ENCODE assay signal across 9 cellular contexts in genomic region chr6:29975561-29975907, GRCh38. TPM values are rescaled to one million over a fixed set of nuclear protein-coding genes. Genes with fewer than 3 reads are reported as not detected.
A peak's percentile ranks its signal among the peaks of the same experiment; 100 is the strongest.
DNase-seq lines count a peak whose midpoint lies in the region; ATAC-seq, FAIRE-seq and TF ChIP-seq lines count a peak whose summit lies in the region.
"Had no signal": no experiment of that assay in that cellular context is flagged by ENCODE, and none has a peak within 500 bp of the region (broad histone marks: within the 10 kb centered on the region; RNA-seq: fewer than 3 reads in every experiment).

No MANE protein-coding gene starts in this region.

- H2BK15ac ChIP-seq in IMR-90 (ENCODE audit: low read depth, low read length) = no peak overlapping the region

- H3K4me1 Mint-ChIP-seq in activated naive CD8-positive, alpha-beta T cell treated with anti-CD3 and anti-CD28 coated beads, Interleukin-2, amount 50 U/mL, for 24 hours = peaks cover 31% of the 10 kb centered on the region
- peaks cover 55% of the 10 kb centered on the region for H3K4me1 Mint-ChIP-seq in stimulated activated effector memory CD8-positive, alpha-beta T cell treated with anti-CD3 and anti-CD28 coated beads, Interleukin-12 subunit alpha, Interleukin-12 subunit beta, amount 100 ng/mL, for 72 hours

- H2AFZ ChIP-seq in IMR-90 (replicated peaks; ENCODE audit: low read length, poor library complexity) = peak overlapping the region; percentile 63

- peaks cover 61% of the 10 kb centered on the region for H3K27me3 Mint-ChIP-seq in activated naive CD8-positive, alpha-beta T cell treated with anti-CD3 and anti-CD28 coated beads, Interleukin-2, amount 50 U/mL, for 24 hours

- H3K27ac ChIP-seq in IMR-90 (ENCODE audit: insufficient read depth, low read length) (no peak overlapping the region), right lobe of liver (no peak overlapping the region)
- H3K27ac ChIP-seq: WERI-Rb-1 had no signal

- TF ChIP-seq CTCF in IMR-90 (conservative IDR thresholded peaks at IDR 0.05; ENCODE audit: low read depth, low read length) (no peak), right lobe of liver (IDR thresholded peaks at IDR 0.05) (no peak), mucosa of descending colon (IDR thresholded peaks at IDR 0.05) (no peak)

- ATAC-seq in IMR-90 (ENCODE audit: low read depth) (no peak), right lobe of liver (no peak), mucosa of descending colon (no peak)
- ATAC-seq in activated naive CD8-positive, alpha-beta T cell treated with anti-CD3 and anti-CD28 coated beads, Interleukin-2, amount 50 U/mL, for 24 hours = no peak
- ATAC-seq in stimulated activated effector memory CD8-positive, alpha-beta T cell treated with anti-CD3 and anti-CD28 coated beads, Interleukin-12 subunit alpha, Interleukin-12 subunit beta, amount 100 ng/mL, for 72 hours = no peak

- H3K27me3 ChIP-seq in IMR-90 (ENCODE audit: control insufficient read depth, insufficient read depth, low read length) (peaks cover 15% of the 10 kb centered on the region), right lobe of liver (no peaks in the 10 kb centered on the region)

- no peaks in the 10 kb centered on the region for H4K20me1 ChIP-seq in IMR-90 (ENCODE audit: insufficient read depth, low read length)

- no peak overlapping the region for H2AK9ac ChIP-seq in IMR-90 (replicated peaks; ENCODE audit: low read depth, low read length, poor library complexity)

- POLR2A ChIA-PET in IMR-90 (lab: Charles Lee; ENCODE audit: unreplicated experiment) = no interaction called here

- no peak for TF ChIP-seq RAD21 in IMR-90 (IDR thresholded peaks at IDR 0.05; ENCODE audit: low read length)

- intact Hi-C loops in IMR-90 (cut with micrococcal nuclease) (no loop called here), right lobe of liver (cut with DNase I) (no loop called here), mucosa of descending colon (cut with DNase I, micrococcal nuclease) (no loop called here)

- 0 out of 2 replicates have a peak overlapping the region, but pooled peaks have one; percentile 50 for H2AK5ac ChIP-seq in IMR-90 (ENCODE audit: low read depth, low read length)

- CTCF ChIA-PET in IMR-90 (lab: Yijun Ruan, JAX) = no interaction called here

- H3K4me3 ChIP-seq in IMR-90 (ENCODE audit: insufficient read depth, low read depth, low read length) (no peak overlapping the region; the same call in 1 of the 2 replicates), right lobe of liver (peak overlapping the region in 2 of 3 donors; percentile 58 to 61), mucosa of descending colon (no peak overlapping the region)

- H3K14ac ChIP-seq in IMR-90 (replicated peaks; ENCODE audit: low read depth, low read length) = no peak overlapping the region; the same call in 1 of the 2 replicates

- H3K4me1 ChIP-seq in IMR-90 (ENCODE audit: control insufficient read depth, insufficient read depth, low read length) (no peaks in the 10 kb centered on the region; the same call in 1 of the 2 replicates), right lobe of liver (peaks cover 0 to 12% (median 5%) of the 10 kb centered on the region in 4 donors), mucosa of descending colon (ENCODE audit: low read depth) (peaks cover 10% of the 10 kb centered on the region)

- peak overlapping the region; percentile 42; the same call in 1 of the 2 replicates for H3K4me2 ChIP-seq in IMR-90 (ENCODE audit: low read depth, low read length)

- H3K9me3 ChIP-seq in IMR-90 (ENCODE audit: control insufficient read depth, insufficient read depth, low read length) = no peaks in the 10 kb centered on the region
- no peaks in the 10 kb centered on the region for H3K9me3 ChIP-seq in right lobe of liver
- H3K9me3 ChIP-seq in mucosa of descending colon = no peaks in the 10 kb centered on the region

- H2BK20ac ChIP-seq in IMR-90 (ENCODE audit: low read depth, low read length) = no peak overlapping the region

- H3K4me3 Mint-ChIP-seq in activated naive CD8-positive, alpha-beta T cell treated with anti-CD3 and anti-CD28 coated beads, Interleukin-2, amount 50 U/mL, for 24 hours = peak overlapping the region; percentile 80
- H3K4me3 Mint-ChIP-seq in stimulated activated effector memory CD8-positive, alpha-beta T cell treated with anti-CD3 and anti-CD28 coated beads, Interleukin-12 subunit alpha, Interleukin-12 subunit beta, amount 100 ng/mL, for 72 hours = peak overlapping the region; percentile 84

- H3K27ac Mint-ChIP-seq in activated naive CD8-positive, alpha-beta T cell treated with anti-CD3 and anti-CD28 coated beads, Interleukin-2, amount 50 U/mL, for 24 hours = no peak overlapping the region
- no peak overlapping the region for H3K27ac Mint-ChIP-seq in stimulated activated effector memory CD8-positive, alpha-beta T cell treated with anti-CD3 and anti-CD28 coated beads, Interleukin-12 subunit alpha, Interleukin-12 subunit beta, amount 100 ng/mL, for 72 hours

- H2BK5ac ChIP-seq in IMR-90 (ENCODE audit: low read depth, low read length, poor library complexity, severe bottlenecking) = no peak overlapping the region

- H2BK120ac ChIP-seq in IMR-90 (ENCODE audit: low read depth, low read length) = no peak overlapping the region

- peaks cover 2% of the 10 kb centered on the region; the same call in 1 of the 2 replicates for H3K9me1 ChIP-seq in IMR-90 (ENCODE audit: insufficient read depth, low read length)

- no peaks in the 10 kb centered on the region for H3K9me3 Mint-ChIP-seq in activated naive CD8-positive, alpha-beta T cell treated with anti-CD3 and anti-CD28 coated beads, Interleukin-2, amount 50 U/mL, for 24 hours
- H3K9me3 Mint-ChIP-seq in stimulated activated effector memory CD8-positive, alpha-beta T cell treated with anti-CD3 and anti-CD28 coated beads, Interleukin-12 subunit alpha, Interleukin-12 subunit beta, amount 100 ng/mL, for 72 hours = no peaks in the 10 kb centered on the region

- no TSS peak for BruUV-seq in IMR-90 (replicated peaks; lab: Mats Ljungman, UMichigan)

- H3K4ac ChIP-seq in IMR-90 (ENCODE audit: low read depth, low read length) = no peak overlapping the region

- H3K9ac ChIP-seq in IMR-90 (ENCODE audit: low read depth, low read length) = no peak overlapping the region

- 23% methylated on average over 6 of the region's 25 CpGs; no CpG with 5 or more reads in 1 of the 2 experiments for WGBS in IMR-90 (ENCODE audit: extremely low coverage in 2 of 2, insufficient read length in 1 of 2), 2 experiments
- 33% methylated on average over 18 of the region's 25 CpGs for WGBS in right lobe of liver (ENCODE audit: insufficient coverage, low coverage, low lambda C conversion rate, missing lambda C conversion rate)

- H3K56ac ChIP-seq in IMR-90 (ENCODE audit: extremely low read depth, insufficient read depth, low read length) = no peak overlapping the region

- no peak for TF ChIP-seq POLR2A in IMR-90 (IDR thresholded peaks at IDR 0.05; ENCODE audit: low read depth, low read length)
- no peak for TF ChIP-seq POLR2A in right lobe of liver (IDR thresholded peaks at IDR 0.05)
- no peak for TF ChIP-seq POLR2A in GM12892 (IDR thresholded peaks at IDR 0.05; ENCODE audit: low read depth, low read length)

- H3K18ac ChIP-seq in IMR-90 (ENCODE audit: low read depth, low read length) = no peak overlapping the region

- H4K8ac ChIP-seq in IMR-90 (ENCODE audit: low read depth in 2 of 2, low read length in 2 of 2) = no peak overlapping the region

- no peaks in the 10 kb centered on the region for H3K36me3 Mint-ChIP-seq in activated naive CD8-positive, alpha-beta T cell treated with anti-CD3 and anti-CD28 coated beads, Interleukin-2, amount 50 U/mL, for 24 hours (ENCODE audit: low read depth)
- H3K36me3 Mint-ChIP-seq in stimulated activated effector memory CD8-positive, alpha-beta T cell treated with anti-CD3 and anti-CD28 coated beads, Interleukin-12 subunit alpha, Interleukin-12 subunit beta, amount 100 ng/mL, for 72 hours = no peaks in the 10 kb centered on the region

- H3K23ac ChIP-seq in IMR-90 (ENCODE audit: low read depth, low read length) = peak overlapping the region; percentile 45

- no peaks in the 10 kb centered on the region; a peak in 1 of 4 replicates for H3K79me1 ChIP-seq in IMR-90 (ENCODE audit: low read depth in 1 of 2, low read length in 2 of 2)

- H3K36me3 ChIP-seq in IMR-90 (ENCODE audit: control insufficient read depth, insufficient read depth, low read length) (no peaks in the 10 kb centered on the region), right lobe of liver (no peaks in the 10 kb centered on the region), mucosa of descending colon (ENCODE audit: low read depth) (no peaks in the 10 kb centered on the region)
- H3K36me3 ChIP-seq: WERI-Rb-1 had no signal

- DNase-seq in IMR-90 (no peak), right lobe of liver (no peak), NCI-H2196 treated with DMSO at 0.1 percent for 48 hours (lab: John Stamatoyannopoulos, UW; ENCODE audit: unreplicated experiment) (no peak), GM12892 (ENCODE audit: insufficient read length) (no peak), mucosa of descending colon (no peak)
- no peak for DNase-seq in activated naive CD8-positive, alpha-beta T cell treated with anti-CD3 and anti-CD28 coated beads, Interleukin-2, amount 50 U/mL, for 24 hours
- DNase-seq in stimulated activated effector memory CD8-positive, alpha-beta T cell treated with anti-CD3 and anti-CD28 coated beads, Interleukin-12 subunit alpha, Interleukin-12 subunit beta, amount 100 ng/mL, for 72 hours (ENCODE audit: low spot score in 2 of 2) = no peak
- DNase-seq: islet precursor cell, WERI-Rb-1 had no signal

- in situ Hi-C loops in IMR-90 (cut with MboI; ENCODE audit: low sequenced_read_pairs) = no loop called here

- no peak overlapping the region for H4K5ac ChIP-seq in IMR-90 (ENCODE audit: low read depth, low read length)

- H4K91ac ChIP-seq in IMR-90 (ENCODE audit: insufficient read depth, low read depth, low read length) = no peak overlapping the region

- no peak for FAIRE-seq in GM12892 (lab: Jason Lieb, UNC)

- dilution Hi-C loops in IMR-90 (cut with HindIII; ENCODE audit: low sequenced_read_pairs, unreplicated experiment) = no loop called here

TF ChIP-seq in IMR-90, 13 proteins besides CTCF, POLR2A, EP300 and RAD21 (continues in another document):
- TF ChIP-seq CEBPB (IDR thresholded peaks at IDR 0.05; ENCODE audit: low read depth, low read length) = no peak
- no peak for TF ChIP-seq USF2 (IDR thresholded peaks at IDR 0.05; ENCODE audit: low read depth, low read length)
- TF ChIP-seq RFX5 (IDR thresholded peaks at IDR 0.05; ENCODE audit: low read depth, low read length) = no peak

RNA-seq across cellular contexts. Expression of gene HLA-A, which starts 33.2 kb away (rescaled TPM):
- total RNA-seq in IMR-90 (2012; rRNA removed) (76.4 and 94.5 TPM in 2 replicates), right lobe of liver (100 to 1,000 TPM; 107 to 561 (median 406) TPM), mucosa of descending colon (1,000 to 10,000 TPM in 2 of 3 donors, 100 to 1,000 TPM in 1; 833 to 1,988 (median 1,901) TPM)
- 218 and 239 TPM in 2 replicates for polyA plus RNA-seq in IMR-90 (2012; rRNA removed)
- 418 and 434 TPM in 2 replicates for polyA plus RNA-seq in IMR-90 (2012; cell fraction: cytosol; rRNA removed)
- 176 and 182 TPM in 2 replicates for polyA plus RNA-seq in IMR-90 (2012; cell fraction: nucleus; rRNA removed; ENCODE audit: low replicate concordance)
- polyA plus RNA-seq in GM12892 (2012; ENCODE audit: missing spikeins) = 940 TPM

Comparison
In these comparisons a context has a peak if more than half of its experiments do, and no peak if none do; other contexts are left out.
1. H3K4me3 ChIP-seq: peak in right lobe of liver (2 of 3); none in IMR-90 (single experiment) and mucosa of descending colon (single experiment).